In the genomic region with DNA sequence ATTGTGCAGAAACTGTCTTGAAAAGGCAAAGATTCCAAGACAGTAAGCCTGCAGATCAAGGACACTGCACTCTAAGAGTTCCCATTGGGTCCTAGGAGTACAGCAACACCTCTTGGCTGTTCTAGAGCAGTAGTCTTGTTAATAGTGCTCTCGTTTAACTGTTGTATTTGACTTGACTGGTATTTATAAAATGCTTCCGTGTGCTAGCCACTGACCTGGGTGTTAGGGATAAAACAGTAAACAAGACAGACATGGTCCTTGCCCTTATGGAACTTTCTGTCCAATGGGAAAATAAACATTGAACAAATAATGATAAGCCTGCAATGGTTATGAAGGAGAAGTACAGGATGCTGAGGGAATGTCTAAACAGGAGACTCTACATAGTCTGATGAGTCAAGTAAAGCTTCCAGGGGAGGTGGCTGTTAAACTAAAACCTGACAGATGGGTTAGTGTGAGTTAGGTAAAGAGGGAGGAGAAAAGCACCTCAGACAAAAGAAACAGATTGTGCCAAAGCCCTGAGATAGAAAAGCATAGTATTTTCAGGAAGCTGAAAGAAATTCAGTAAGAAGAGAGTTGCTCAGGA, we compare ENCODE assay signal across 24 cellular contexts. TPM values are rescaled to one million over a fixed set of nuclear protein-coding genes. Genes with fewer than 3 reads are reported as not detected.
"Had no signal": no experiment of that assay in that cellular context is flagged by ENCODE, and none has a peak within 500 bp of the region (broad histone marks: within the 10 kb centered on the region; RNA-seq: fewer than 3 reads in every experiment).

No MANE protein-coding gene starts in this region.

- H3K36me3 ChIP-seq: cardiac muscle cell, colonic mucosa had no signal

- ATAC-seq: activated CD8-positive, alpha-beta memory T cell treated with anti-CD3 and anti-CD28 coated beads, Interleukin-2, amount 10 ng/mL, durations not matched to agents 7 days and 5 days; activated CD8-positive, alpha-beta T cell treated with anti-CD3 and anti-CD28 coated beads, Interleukin-2, amount 10 ng/mL, durations not matched to agents 7 days and 5 days; activated naive CD4-positive, alpha-beta T cell treated with anti-CD3 and anti-CD28 coated beads, Interleukin-2, amount 50 U/mL, for 72 hours; right cardiac atrium; T-helper 17 cell had no signal

- H3K27me3 ChIP-seq: cardiac muscle cell, colonic mucosa, spleen, tibial nerve had no signal

- H3K4me3 Mint-ChIP-seq: activated CD8-positive, alpha-beta memory T cell treated with anti-CD3 and anti-CD28 coated beads, Interleukin-2, amount 10 ng/mL, durations not matched to agents 7 days and 5 days; activated CD8-positive, alpha-beta T cell treated with anti-CD3 and anti-CD28 coated beads, Interleukin-2, amount 10 ng/mL, durations not matched to agents 7 days and 5 days; memory B cell; nephron; T-helper 17 cell had no signal

- H3K4me1 Mint-ChIP-seq: activated CD8-positive, alpha-beta memory T cell treated with anti-CD3 and anti-CD28 coated beads, Interleukin-2, amount 10 ng/mL, durations not matched to agents 7 days and 5 days; memory B cell had no signal

- FAIRE-seq: keratinocyte had no signal

- H3K27ac ChIP-seq: cardiac muscle cell, colonic mucosa, spleen, tibial nerve had no signal

- H3K4me3 ChIP-seq: cardiac muscle cell, colonic mucosa, spleen, tibial nerve had no signal

- DNase-seq: activated CD4-positive, alpha-beta T cell treated with anti-CD3 and anti-CD28 coated beads for 1 hour; activated CD8-positive, alpha-beta memory T cell treated with anti-CD3 and anti-CD28 coated beads, Interleukin-2, amount 10 ng/mL, durations not matched to agents 7 days and 5 days; activated CD8-positive, alpha-beta T cell treated with anti-CD3 and anti-CD28 coated beads, Interleukin-2, amount 10 ng/mL, durations not matched to agents 7 days and 5 days; activated naive CD4-positive, alpha-beta T cell; activated T-cell treated with anti-CD3 and anti-CD28 coated beads, Interleukin-2, amount 50 U/mL, for 48 hours; cerebellar nuclear complex; colonic mucosa; effector memory CD4-positive, alpha-beta T cell; foreskin fibroblast; head of caudate nucleus; hippocampal formation; posterior cingulate gyrus; right cardiac atrium; spleen; stimulated activated naive CD4-positive, alpha-beta T cell treated with Interleukin-2 at 50 U/mL for 16 hours; T-helper 17 cell; T1000 had no signal

- H3K9me3 Mint-ChIP-seq: activated naive CD4-positive, alpha-beta T cell treated with anti-CD3 and anti-CD28 coated beads, Interleukin-2, amount 50 U/mL, for 72 hours; memory B cell; nephron had no signal

- H3K27ac Mint-ChIP-seq: activated CD8-positive, alpha-beta memory T cell treated with anti-CD3 and anti-CD28 coated beads, Interleukin-2, amount 10 ng/mL, durations not matched to agents 7 days and 5 days; activated CD8-positive, alpha-beta T cell treated with anti-CD3 and anti-CD28 coated beads, Interleukin-2, amount 10 ng/mL, durations not matched to agents 7 days and 5 days; activated naive CD4-positive, alpha-beta T cell treated with anti-CD3 and anti-CD28 coated beads, Interleukin-2, amount 50 U/mL, for 72 hours; memory B cell; nephron; T-helper 17 cell had no signal

- H3K27me3 Mint-ChIP-seq: activated CD8-positive, alpha-beta memory T cell treated with anti-CD3 and anti-CD28 coated beads, Interleukin-2, amount 10 ng/mL, durations not matched to agents 7 days and 5 days; memory B cell; T-helper 17 cell had no signal

- H3K36me3 Mint-ChIP-seq: activated naive CD4-positive, alpha-beta T cell treated with anti-CD3 and anti-CD28 coated beads, Interleukin-2, amount 50 U/mL, for 72 hours had no signal

- H3K4me1 ChIP-seq: colonic mucosa, tibial nerve had no signal

- H3K9me3 ChIP-seq: colonic mucosa, spleen, tibial nerve had no signal

RNA-seq across cellular contexts. Expression of gene TMOD1, which starts 56.3 kb away (rescaled TPM):
- total RNA-seq: osteoblast had no signal
- polyA plus RNA-seq: keratinocyte had no signal
